ENCODE assay signal across 8 cellular contexts in the genomic region with DNA sequence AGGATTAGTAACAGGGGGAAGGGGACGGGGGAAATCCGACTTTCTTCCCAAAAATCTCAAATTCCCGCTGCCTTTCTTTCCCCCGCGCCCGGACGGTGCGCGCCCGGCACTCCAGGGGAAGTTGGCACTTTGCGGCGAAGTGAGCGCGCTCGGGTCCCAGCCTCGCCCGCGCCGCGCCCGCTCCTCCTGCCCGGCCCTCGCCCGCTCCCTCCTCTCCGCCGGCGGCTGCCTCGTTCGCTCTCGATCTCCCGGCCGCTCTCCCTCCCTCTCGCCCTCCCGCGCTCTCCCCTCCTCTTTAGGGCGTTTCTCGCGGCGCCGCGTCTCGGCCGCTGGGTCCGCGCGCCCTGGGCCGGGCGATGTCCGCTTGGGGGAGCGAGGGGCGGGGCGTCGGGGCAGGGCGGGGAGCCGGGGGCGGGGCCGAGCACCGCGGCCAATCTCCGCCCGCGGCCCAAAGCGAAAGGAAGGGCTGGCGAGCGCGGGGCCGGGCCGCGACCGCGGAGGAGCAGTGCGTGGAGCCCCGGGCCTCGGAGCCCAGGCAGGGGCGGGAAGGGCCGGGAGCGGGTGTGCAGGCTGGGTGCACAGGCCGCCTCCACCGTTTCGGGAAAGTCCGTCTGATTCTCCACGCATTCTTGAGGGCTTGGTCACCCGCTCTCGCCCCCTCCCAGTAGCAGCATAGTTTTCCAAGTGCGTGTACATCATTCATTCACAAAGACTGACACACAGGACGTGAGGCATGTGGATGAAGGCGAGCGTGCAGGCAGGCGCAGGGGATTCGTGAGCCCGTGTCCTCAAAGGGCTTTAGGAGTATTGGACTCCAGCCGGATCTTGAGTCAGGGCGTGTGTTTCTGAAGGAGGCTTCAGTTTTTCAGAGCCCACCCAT.
DNase-seq lines count a peak whose midpoint lies in the region; ATAC-seq lines count a peak whose summit lies in the region.

No MANE protein-coding gene starts in this region.

- H3K36me3 ChIP-seq in ACC112 (ENCODE audit: insufficient read depth, low read length) = peaks cover 15% of the 10 kb centered on the region; the same call in 1 of the 2 replicates

- peak overlapping the region; percentile 99 for H3K27ac ChIP-seq in ACC112 (ENCODE audit: low read depth, low read length)

- peak; percentile 64 for ATAC-seq in GM18861 (IDR thresholded peaks at IDR 0.05; ENCODE audit: unreplicated experiment)
- peak; percentile 67 for ATAC-seq in HG03066 (IDR thresholded peaks at IDR 0.05; ENCODE audit: low read depth, unreplicated experiment)
- peak; percentile 68 for ATAC-seq in central memory CD8-positive, alpha-beta T cell (replicated peaks; ENCODE audit: extremely low read depth, poor library complexity, severe bottlenecking)

- H3K36me3 Mint-ChIP-seq in central memory CD8-positive, alpha-beta T cell (ENCODE audit: insufficient read depth) = peaks cover 67% of the 10 kb centered on the region

- H3K27me3 Mint-ChIP-seq in central memory CD8-positive, alpha-beta T cell = no peaks in the 10 kb centered on the region

- DNase-seq in NCI-H2171 treated with DMSO at 0.1 percent for 48 hours (lab: John Stamatoyannopoulos, UW) (peak; percentile 2), islet precursor cell (peak; percentile 98)
- DNase-seq in activated CD4-positive, CD25-positive, alpha-beta regulatory T cell treated with anti-CD3 and anti-CD28 coated beads, Interleukin-2, amount 50 U/mL, for 16 hours (ENCODE audit: low read depth, low spot score) = peak; percentile 79
- DNase-seq in central memory CD8-positive, alpha-beta T cell (ENCODE audit: low spot score in 2 of 2) = peak; percentile 78 to 82
- DNase-seq in stimulated activated CD4-positive, alpha-beta T cell treated with anti-CD3 and anti-CD28 coated beads, Interleukin-12 subunit alpha, Interleukin-12 subunit beta, amount 100 ng/mL, for 24 hours (ENCODE audit: low read depth in 2 of 2) = peak; percentile 84 to 87

- peaks cover 62% of the 10 kb centered on the region for H3K79me2 ChIP-seq in ACC112 (ENCODE audit: control insufficient read depth, insufficient read depth, low read length, unreplicated experiment)

- H3K9me3 Mint-ChIP-seq in central memory CD8-positive, alpha-beta T cell = no peaks in the 10 kb centered on the region

- H3K27ac Mint-ChIP-seq in central memory CD8-positive, alpha-beta T cell (ENCODE audit: low read depth) = peak overlapping the region; percentile 91

- no peak overlapping the region for H2AFZ ChIP-seq in ACC112 (ENCODE audit: low read length, unreplicated experiment)

- no peaks in the 10 kb centered on the region for H3K27me3 ChIP-seq in ACC112 (ENCODE audit: insufficient read depth, low read length)

- H3K4me1 ChIP-seq in ACC112 (ENCODE audit: control insufficient read depth, insufficient read depth, low read length, unreplicated experiment) = peaks cover 41% of the 10 kb centered on the region

- H3K4me3 ChIP-seq in ACC112 (ENCODE audit: low read depth, low read length) = peak overlapping the region; percentile 90

- H3K4me3 Mint-ChIP-seq in central memory CD8-positive, alpha-beta T cell = peak overlapping the region; percentile 98

- peaks cover 53% of the 10 kb centered on the region for H3K4me1 Mint-ChIP-seq in central memory CD8-positive, alpha-beta T cell

Comparison
In these comparisons a context has a peak if more than half of its experiments do, and no peak if none do; other contexts are left out.
1. Peak in every context shown above with its lines: DNase-seq, ATAC-seq, H3K4me3 ChIP-seq and H3K27ac ChIP-seq.
2. DNase-seq: peak in every context shown above with its lines; median percentile 98 in islet precursor cell; 86 in stimulated activated CD4-positive, alpha-beta T cell treated with anti-CD3 and anti-CD28 coated beads, Interleukin-12 subunit alpha, Interleukin-12 subunit beta, amount 100 ng/mL, for 24 hours; 80 in central memory CD8-positive, alpha-beta T cell; 79 in activated CD4-positive, CD25-positive, alpha-beta regulatory T cell treated with anti-CD3 and anti-CD28 coated beads, Interleukin-2, amount 50 U/mL, for 16 hours; 2 in NCI-H2171 treated with DMSO at 0.1 percent for 48 hours.